Comparison of ENCODE assay signal across 25 cellular contexts in the genomic region with DNA sequence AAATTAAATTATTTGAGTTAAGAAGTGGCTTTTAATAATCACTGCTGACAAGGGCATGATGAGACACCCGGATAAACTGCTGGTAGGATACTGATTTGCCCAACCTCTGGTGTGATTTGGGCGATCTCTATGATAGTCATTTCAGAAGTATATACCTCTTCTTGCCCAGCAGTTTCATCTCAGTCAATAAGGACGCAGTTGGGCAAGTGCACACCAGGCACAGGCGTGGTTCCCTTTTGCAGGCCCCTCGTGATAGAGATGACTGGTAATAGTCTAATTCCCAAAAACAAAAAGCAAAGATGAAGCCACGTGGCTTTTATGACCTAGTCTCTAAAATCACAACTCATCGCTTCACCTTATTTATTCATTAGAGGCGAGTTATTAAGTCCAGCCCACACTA.
DNase-seq lines count a peak whose midpoint lies in the region; ATAC-seq lines count a peak whose summit lies in the region.
"Had no signal": no experiment of that assay in that cellular context is flagged by ENCODE, and none has a peak within 500 bp of the region (broad histone marks: within the 10 kb centered on the region; RNA-seq: fewer than 3 reads in every experiment).

No MANE protein-coding gene starts in this region.

- no peaks in the 10 kb centered on the region for H3K36me3 Mint-ChIP-seq in dendritic cell treated with granulocyte-macrophage colony-stimulating factor and Interleukin-4, amounts not matched to agents 40 ng/mL and 50 ng/mL, for 4 days (ENCODE audit: low read depth)
- peaks cover 6% of the 10 kb centered on the region for H3K36me3 Mint-ChIP-seq in stimulated activated memory B cell treated with anti-CD40 and anti-IgM and Interleukin-4, amounts not matched to agents 10 μg/mL and 1 μg/mL and 100 μg/mL, for 72 hours
- no peaks in the 10 kb centered on the region for H3K36me3 Mint-ChIP-seq in natural killer cell treated with Interleukin-12 subunit alpha and Interleukin-12 subunit beta and Interleukin-15 and Interleukin-18, amount 100 ng/mL, for 72 hours

- ATAC-seq in GM18868 (IDR thresholded peaks at IDR 0.05; ENCODE audit: unreplicated experiment): peak; percentile 67
- peak; percentile 53 for ATAC-seq in stimulated activated memory B cell treated with anti-CD40 and anti-IgM and Interleukin-4, amounts not matched to agents 10 μg/mL and 1 μg/mL and 100 μg/mL, for 72 hours
- ATAC-seq in natural killer cell treated with Interleukin-12 subunit alpha and Interleukin-12 subunit beta and Interleukin-15 and Interleukin-18, amount 100 ng/mL, for 72 hours: no peak
- ATAC-seq: A549 had no signal

- peaks cover 2% of the 10 kb centered on the region for H3K27me3 Mint-ChIP-seq in dendritic cell treated with granulocyte-macrophage colony-stimulating factor and Interleukin-4, amounts not matched to agents 40 ng/mL and 50 ng/mL, for 4 days
- no peaks in the 10 kb centered on the region for H3K27me3 Mint-ChIP-seq in stimulated activated memory B cell treated with anti-CD40 and anti-IgM and Interleukin-4, amounts not matched to agents 10 μg/mL and 1 μg/mL and 100 μg/mL, for 72 hours
- no peaks in the 10 kb centered on the region for H3K27me3 Mint-ChIP-seq in natural killer cell treated with Interleukin-12 subunit alpha and Interleukin-12 subunit beta and Interleukin-15 and Interleukin-18, amount 100 ng/mL, for 72 hours

- DNase-seq in CD1c-positive myeloid dendritic cell (ENCODE audit: extremely low spot score) (peak; percentile 84), NCI-H1436 (lab: John Stamatoyannopoulos, UW) (no peak), foreskin melanocyte (no peak)
- no peak for DNase-seq in natural killer cell treated with Interleukin-12 subunit alpha and Interleukin-12 subunit beta and Interleukin-15 and Interleukin-18, amount 100 ng/mL, for 72 hours (ENCODE audit: low spot score)
- DNase-seq: C1 segment of cervical spinal cord; CD8-positive, alpha-beta memory T cell; DMS 273 treated with DMSO at 0.1 percent for 48 hours; DMS79 treated with DMSO at 0.1 percent for 48 hours; GF-D8; GM23248; H7; KBM-7; MM.1S; NCI-H1694; NCI-H2081; NCI-H2227 treated with DMSO at 0.1 percent for 48 hours; NCI-H526 treated with DMSO at 0.1 percent for 48 hours; OCI-M1; Peyer's patch; SHP77 treated with DMSO at 0.1 percent for 48 hours; SW 1271 had no signal

- no peaks in the 10 kb centered on the region for H3K9me3 Mint-ChIP-seq in dendritic cell treated with granulocyte-macrophage colony-stimulating factor and Interleukin-4, amounts not matched to agents 40 ng/mL and 50 ng/mL, for 4 days
- H3K9me3 Mint-ChIP-seq in stimulated activated memory B cell treated with anti-CD40 and anti-IgM and Interleukin-4, amounts not matched to agents 10 μg/mL and 1 μg/mL and 100 μg/mL, for 72 hours: no peaks in the 10 kb centered on the region
- no peaks in the 10 kb centered on the region for H3K9me3 Mint-ChIP-seq in natural killer cell treated with Interleukin-12 subunit alpha and Interleukin-12 subunit beta and Interleukin-15 and Interleukin-18, amount 100 ng/mL, for 72 hours
- H3K9me3 Mint-ChIP-seq: CD8-positive, alpha-beta memory T cell had no signal

- intact Hi-C loops in dendritic cell treated with granulocyte-macrophage colony-stimulating factor and Interleukin-4, amounts not matched to agents 40 ng/mL and 50 ng/mL, for 4 days (cut with micrococcal nuclease): no loop called here

- H3K27ac Mint-ChIP-seq in dendritic cell treated with granulocyte-macrophage colony-stimulating factor and Interleukin-4, amounts not matched to agents 40 ng/mL and 50 ng/mL, for 4 days: peak overlapping the region; percentile 68
- peak overlapping the region; percentile 59 for H3K27ac Mint-ChIP-seq in stimulated activated memory B cell treated with anti-CD40 and anti-IgM and Interleukin-4, amounts not matched to agents 10 μg/mL and 1 μg/mL and 100 μg/mL, for 72 hours
- no peak overlapping the region for H3K27ac Mint-ChIP-seq in natural killer cell treated with Interleukin-12 subunit alpha and Interleukin-12 subunit beta and Interleukin-15 and Interleukin-18, amount 100 ng/mL, for 72 hours

- H3K4me3 Mint-ChIP-seq in dendritic cell treated with granulocyte-macrophage colony-stimulating factor and Interleukin-4, amounts not matched to agents 40 ng/mL and 50 ng/mL, for 4 days: no peak overlapping the region
- H3K4me3 Mint-ChIP-seq in stimulated activated memory B cell treated with anti-CD40 and anti-IgM and Interleukin-4, amounts not matched to agents 10 μg/mL and 1 μg/mL and 100 μg/mL, for 72 hours: no peak overlapping the region
- H3K4me3 Mint-ChIP-seq in natural killer cell treated with Interleukin-12 subunit alpha and Interleukin-12 subunit beta and Interleukin-15 and Interleukin-18, amount 100 ng/mL, for 72 hours: no peak overlapping the region
- H3K4me3 Mint-ChIP-seq: CD8-positive, alpha-beta memory T cell had no signal

- H3K4me1 Mint-ChIP-seq in dendritic cell treated with granulocyte-macrophage colony-stimulating factor and Interleukin-4, amounts not matched to agents 40 ng/mL and 50 ng/mL, for 4 days (ENCODE audit: low read depth): peaks cover 60% of the 10 kb centered on the region
- H3K4me1 Mint-ChIP-seq in stimulated activated memory B cell treated with anti-CD40 and anti-IgM and Interleukin-4, amounts not matched to agents 10 μg/mL and 1 μg/mL and 100 μg/mL, for 72 hours: peaks cover 43% of the 10 kb centered on the region
- H3K4me1 Mint-ChIP-seq in natural killer cell treated with Interleukin-12 subunit alpha and Interleukin-12 subunit beta and Interleukin-15 and Interleukin-18, amount 100 ng/mL, for 72 hours (ENCODE audit: low read depth in 2 of 2): peaks cover 0 to 9% of the 10 kb centered on the region in 2 donors
- H3K4me1 Mint-ChIP-seq: CD8-positive, alpha-beta memory T cell had no signal

Comparison
In these comparisons a context has a peak if more than half of its experiments do, and no peak if none do; other contexts are left out.
1. ATAC-seq: peak in GM18868 (single experiment) and stimulated activated memory B cell treated with anti-CD40 and anti-IgM and Interleukin-4, amounts not matched to agents 10 μg/mL and 1 μg/mL and 100 μg/mL, for 72 hours (single experiment); none in natural killer cell treated with Interleukin-12 subunit alpha and Interleukin-12 subunit beta and Interleukin-15 and Interleukin-18, amount 100 ng/mL, for 72 hours (0 of 2).
2. H3K27ac Mint-ChIP-seq: peak in dendritic cell treated with granulocyte-macrophage colony-stimulating factor and Interleukin-4, amounts not matched to agents 40 ng/mL and 50 ng/mL, for 4 days (single experiment) and stimulated activated memory B cell treated with anti-CD40 and anti-IgM and Interleukin-4, amounts not matched to agents 10 μg/mL and 1 μg/mL and 100 μg/mL, for 72 hours (single experiment); none in natural killer cell treated with Interleukin-12 subunit alpha and Interleukin-12 subunit beta and Interleukin-15 and Interleukin-18, amount 100 ng/mL, for 72 hours (0 of 2).